28 cellular contexts compared by ENCODE assay signal in genomic region chrX:41081821-41082220, GRCh38.
"Had no signal": no experiment of that assay in that cellular context is flagged by ENCODE, and none has a peak within 500 bp of the region (broad histone marks: within the 10 kb centered on the region; RNA-seq: fewer than 3 reads in every experiment).

No MANE protein-coding gene starts in this region.

- H3K36me3 ChIP-seq: left lung, lower lobe of right lung, neural progenitor cell, neutrophil, right atrium auricular region, right lobe of liver, tibial nerve, uterus had no signal

- H3K9me3 ChIP-seq: left lung, lower lobe of right lung, neutrophil, right atrium auricular region, right lobe of liver, tibial nerve, uterus had no signal

- H3K4me3 ChIP-seq: left lung, lower lobe of right lung, neural progenitor cell, right atrium auricular region, right lobe of liver, smooth muscle cell, tibial nerve, uterus had no signal

- DNase-seq: immature natural killer cell; kidney; left colon; left lung; lower lobe of right lung; mesendoderm; naive B cell; natural killer cell; nephron progenitor cell; occipital lobe; right lobe of liver; stimulated activated CD4-positive, alpha-beta T cell treated with anti-CD3 and anti-CD28 coated beads, Interleukin-1b, Interleukin-23, amount 100 ng/mL, for 48 hours; stimulated activated CD4-positive, alpha-beta T cell treated with anti-CD3 and anti-CD28 coated beads, Interleukin-2, amount 100 ng/mL, for 48 hours; stimulated activated CD4-positive, alpha-beta T cell treated with anti-CD3 and anti-CD28 coated beads, Interleukin-4, amount 100 ng/mL, for 4 hours; stimulated activated CD8-positive, alpha-beta memory T cell treated with anti-CD3 and anti-CD28 coated beads, Interleukin-4, amount 100 ng/mL, for 48 hours; stimulated activated naive CD4-positive, alpha-beta T cell treated with Interleukin-2 at 50 U/mL for 16 hours; stimulated activated naive CD8-positive, alpha-beta T cell treated with anti-CD3 and anti-CD28 coated beads, Interleukin-15, amount 100 ng/mL, for 72 hours; substantia nigra; uterus had no signal

- H3K27ac ChIP-seq: left lung, lower lobe of right lung, neural progenitor cell, right atrium auricular region, tibial nerve, uterus had no signal

- H3K4me2 ChIP-seq: neural progenitor cell, smooth muscle cell had no signal

- H3K4me3 Mint-ChIP-seq: immature natural killer cell; mesothelial cell of epicardium; natural killer cell; nephron progenitor cell; neural progenitor cell; stimulated activated memory B cell treated with anti-CD40 and anti-IgM and Interleukin-4, amounts not matched to agents 10 μg/mL and 1 μg/mL and 100 μg/mL, for 72 hours; stimulated activated naive CD8-positive, alpha-beta T cell treated with anti-CD3 and anti-CD28 coated beads, Interleukin-15, amount 100 ng/mL, for 72 hours; type B pancreatic cell had no signal

- H3K9me3 Mint-ChIP-seq: immature natural killer cell; naive B cell; natural killer cell; neural progenitor cell; stimulated activated memory B cell treated with anti-CD40 and anti-IgM and Interleukin-4, amounts not matched to agents 10 μg/mL and 1 μg/mL and 100 μg/mL, for 72 hours; stimulated activated naive CD8-positive, alpha-beta T cell treated with anti-CD3 and anti-CD28 coated beads, Interleukin-15, amount 100 ng/mL, for 72 hours; type B pancreatic cell had no signal

- H2AFZ ChIP-seq: neural progenitor cell had no signal

- H3K4me1 Mint-ChIP-seq: stimulated activated memory B cell treated with anti-CD40 and anti-IgM and Interleukin-4, amounts not matched to agents 10 μg/mL and 1 μg/mL and 100 μg/mL, for 72 hours; stimulated activated naive CD8-positive, alpha-beta T cell treated with anti-CD3 and anti-CD28 coated beads, Interleukin-15, amount 100 ng/mL, for 72 hours had no signal

- H3K4me1 ChIP-seq: left lung, neural progenitor cell, tibial nerve, uterus had no signal

- ATAC-seq: left colon; left lung; lower lobe of right lung; natural killer cell; right lobe of liver; stimulated activated memory B cell treated with anti-CD40 and anti-IgM and Interleukin-4, amounts not matched to agents 10 μg/mL and 1 μg/mL and 100 μg/mL, for 72 hours; stimulated activated naive CD8-positive, alpha-beta T cell treated with anti-CD3 and anti-CD28 coated beads, Interleukin-15, amount 100 ng/mL, for 72 hours had no signal

- H3K27me3 ChIP-seq: neural progenitor cell, neutrophil, right atrium auricular region, right lobe of liver had no signal

- H3K27ac Mint-ChIP-seq: mesothelial cell of epicardium; natural killer cell; nephron progenitor cell; neural progenitor cell; progenitor cell of endocrine pancreas; stimulated activated memory B cell treated with anti-CD40 and anti-IgM and Interleukin-4, amounts not matched to agents 10 μg/mL and 1 μg/mL and 100 μg/mL, for 72 hours; stimulated activated naive CD8-positive, alpha-beta T cell treated with anti-CD3 and anti-CD28 coated beads, Interleukin-15, amount 100 ng/mL, for 72 hours; type B pancreatic cell had no signal

- H3K27me3 Mint-ChIP-seq: progenitor cell of endocrine pancreas; stimulated activated memory B cell treated with anti-CD40 and anti-IgM and Interleukin-4, amounts not matched to agents 10 μg/mL and 1 μg/mL and 100 μg/mL, for 72 hours; stimulated activated naive CD8-positive, alpha-beta T cell treated with anti-CD3 and anti-CD28 coated beads, Interleukin-15, amount 100 ng/mL, for 72 hours; type B pancreatic cell had no signal

- H3K36me3 Mint-ChIP-seq: immature natural killer cell; mesothelial cell of epicardium; naive B cell; natural killer cell; neural progenitor cell; stimulated activated memory B cell treated with anti-CD40 and anti-IgM and Interleukin-4, amounts not matched to agents 10 μg/mL and 1 μg/mL and 100 μg/mL, for 72 hours; type B pancreatic cell had no signal
